In the genomic region with DNA sequence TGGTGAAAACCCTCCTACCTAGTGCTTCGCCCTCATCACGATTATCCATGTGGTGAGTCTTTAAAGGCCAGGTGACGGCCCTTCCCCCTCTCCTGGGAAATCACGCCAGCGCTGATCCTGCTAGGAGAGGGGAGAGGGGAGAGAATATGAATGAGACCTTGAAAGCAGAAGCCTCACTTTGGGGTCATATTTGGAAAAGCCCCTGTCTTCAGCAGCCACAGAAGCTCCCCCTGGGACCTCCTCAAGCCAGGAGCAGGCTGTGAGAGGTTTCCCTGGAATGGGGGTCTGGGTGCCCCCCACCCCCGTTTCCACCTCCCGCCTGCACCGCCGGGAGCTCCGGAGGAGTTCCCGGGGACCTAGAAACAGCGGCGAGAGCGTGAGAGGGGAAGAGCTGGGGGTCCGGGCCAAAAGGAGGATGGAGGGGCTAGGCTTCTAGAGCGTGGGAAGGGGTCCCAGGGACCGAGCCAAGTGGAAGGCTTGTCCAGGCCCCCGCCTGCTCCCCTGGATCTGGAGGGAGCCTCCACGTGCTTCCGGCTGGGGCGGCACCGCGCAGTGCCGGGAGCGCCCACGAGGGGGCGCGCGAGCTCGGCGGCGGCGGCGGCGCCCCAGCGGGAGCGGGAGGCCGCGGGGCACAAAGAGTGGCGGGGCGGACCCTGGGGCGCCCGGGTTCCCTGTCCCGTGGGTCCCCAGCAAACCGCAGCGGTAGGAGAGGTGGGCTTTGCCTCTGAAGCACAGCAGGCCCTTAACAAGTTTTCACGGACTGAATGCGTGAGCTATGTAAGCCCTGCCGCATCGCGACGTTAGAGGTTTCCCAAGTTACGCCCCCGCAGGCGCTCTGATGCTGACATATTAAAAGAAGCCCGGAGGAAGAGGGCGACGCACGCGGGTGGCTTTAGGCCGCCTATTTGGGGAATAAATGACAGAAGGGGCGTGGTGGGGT, we compare ENCODE assay signal across 7 cellular contexts.
DNase-seq lines count a peak whose midpoint lies in the region; ATAC-seq, FAIRE-seq and TF ChIP-seq lines count a peak whose summit lies in the region.

No MANE protein-coding gene starts in this region.

- ATAC-seq in HG02588 (IDR thresholded peaks at IDR 0.05; ENCODE audit: unreplicated experiment) (peak; percentile 91), left lobe of liver (peak; percentile 99)

- DNase-seq in GM12892 (ENCODE audit: insufficient read length): peak; percentile 83
- peak; percentile 60 for DNase-seq in NCI-H1092 treated with DMSO at 0.1 percent for 48 hours (lab: John Stamatoyannopoulos, UW)
- peak; percentile 16 for DNase-seq in activated CD4-positive, CD25-positive, alpha-beta regulatory T cell treated with anti-CD3 and anti-CD28 coated beads, Interleukin-2, amount 50 U/mL, for 16 hours (ENCODE audit: low read depth, low spot score)
- peak; percentile 52 for DNase-seq in cerebellar cortex (ENCODE audit: low spot score)
- DNase-seq in left lobe of liver (ENCODE audit: low spot score): peak; percentile 62
- DNase-seq in stimulated activated CD4-positive, alpha-beta T cell treated with anti-CD3 and anti-CD28 coated beads, Interleukin-2, amount 100 ng/mL, for 4 hours (ENCODE audit: low read depth): peak; percentile 61

- FAIRE-seq in GM12892 (lab: Jason Lieb, UNC): no peak

- TF ChIP-seq POLR2A in GM12892 (IDR thresholded peaks at IDR 0.05; ENCODE audit: low read depth, low read length): no peak

Comparison
In these comparisons a context has a peak if more than half of its experiments do, and no peak if none do; other contexts are left out.
1. Peak in every context shown above with its lines: DNase-seq and ATAC-seq.
2. DNase-seq: peak in every context shown above with its lines; median percentile 83 in GM12892; 62 in left lobe of liver; 61 in stimulated activated CD4-positive, alpha-beta T cell treated with anti-CD3 and anti-CD28 coated beads, Interleukin-2, amount 100 ng/mL, for 4 hours; 60 in NCI-H1092 treated with DMSO at 0.1 percent for 48 hours; 52 in cerebellar cortex; 16 in activated CD4-positive, CD25-positive, alpha-beta regulatory T cell treated with anti-CD3 and anti-CD28 coated beads, Interleukin-2, amount 50 U/mL, for 16 hours.